1 cellular context compared by ENCODE assay signal in genomic region chr7:95375591-95376294, GRCh38.
TF ChIP-seq lines count a peak whose summit lies in the region.

No MANE protein-coding gene starts in this region.

TF ChIP-seq in H1, 55 proteins besides CTCF, POLR2A, EP300 and RAD21 (continued from another document):
- TF ChIP-seq CTBP2 (IDR thresholded peaks at IDR 0.05; ENCODE audit: borderline replicate concordance, insufficient read depth, insufficient read length, low read length) = no peak
- TF ChIP-seq MAX (IDR thresholded peaks at IDR 0.05) = no peak
- TF ChIP-seq SUZ12 (IDR thresholded peaks at IDR 0.05; ENCODE audit: low read length) = no peak
- no peak for TF ChIP-seq CREB1 (IDR thresholded peaks at IDR 0.05)
- TF ChIP-seq SP1 (IDR thresholded peaks at IDR 0.05; ENCODE audit: low read depth, low read length) = no peak
